32 cellular contexts compared by ENCODE assay signal in the genomic region with DNA sequence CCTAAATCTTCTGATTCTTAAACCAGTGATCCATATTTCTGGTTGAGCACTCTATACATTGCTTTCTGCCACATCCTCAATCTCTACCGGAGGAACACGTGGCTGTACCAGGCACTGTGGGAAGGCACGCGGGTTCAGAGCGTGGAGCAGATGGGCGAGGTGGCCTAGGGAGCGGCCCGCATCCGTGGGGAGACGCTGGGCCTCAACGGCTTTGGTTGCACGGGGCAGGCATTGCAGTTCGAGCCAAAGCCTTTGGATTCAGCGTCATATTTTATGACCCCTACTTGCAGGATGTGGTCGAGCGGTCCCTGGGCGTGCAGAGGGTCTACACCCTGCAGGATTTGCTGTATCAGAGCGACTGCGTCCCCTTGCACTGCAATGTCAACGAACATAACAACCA.
"Had no signal": no experiment of that assay in that cellular context is flagged by ENCODE, and none has a peak within 500 bp of the region (broad histone marks: within the 10 kb centered on the region; RNA-seq: fewer than 3 reads in every experiment).

No MANE protein-coding gene starts in this region.

- H3K36me3 Mint-ChIP-seq: activated naive CD4-positive, alpha-beta T cell treated with anti-CD3 and anti-CD28 coated beads, Interleukin-2, amount 50 U/mL, for 24 hours; activated naive CD8-positive, alpha-beta T cell treated with anti-CD3 and anti-CD28 coated beads, Interleukin-2, amount 10 ng/mL, durations not matched to agents 7 days and 5 days had no signal

- H3K36me3 ChIP-seq: ascending aorta, breast epithelium had no signal

- ATAC-seq: activated CD8-positive, alpha-beta T cell treated with anti-CD3 and anti-CD28 coated beads for 36 hours; PC-3 had no signal

- H3K27ac Mint-ChIP-seq: activated CD4-positive, alpha-beta T cell treated with anti-CD3 and anti-CD28 coated beads, Interleukin-2, amount 10 ng/mL, durations not matched to agents 24 days and 14 days; activated CD8-positive, alpha-beta T cell treated with anti-CD3 and anti-CD28 coated beads for 36 hours; activated naive CD4-positive, alpha-beta T cell treated with anti-CD3 and anti-CD28 coated beads, Interleukin-2, amount 50 U/mL, for 24 hours; activated naive CD8-positive, alpha-beta T cell treated with anti-CD3 and anti-CD28 coated beads, Interleukin-2, amount 10 ng/mL, durations not matched to agents 7 days and 5 days; activated T-cell treated with anti-CD3 and anti-CD28 coated beads, Interleukin-2, amount 50 U/mL, for 24 hours; activated T-helper 2 cell treated with anti-CD3 and anti-CD28 coated beads, Interferon-gamma antibody, Interleukin-2, Interleukin-4, amounts not matched to agents 10 μg/mL and 5 μg/mL and 100 μg/mL, durations not matched to agents 14 hours and 24 hours and 36 hours had no signal

- H3K4me3 ChIP-seq: ascending aorta, breast epithelium had no signal

- H3K4me3 Mint-ChIP-seq: activated CD4-positive, alpha-beta T cell treated with anti-CD3 and anti-CD28 coated beads, Interleukin-2, amount 10 ng/mL, durations not matched to agents 24 days and 14 days; activated CD8-positive, alpha-beta T cell treated with anti-CD3 and anti-CD28 coated beads for 36 hours; activated naive CD4-positive, alpha-beta T cell treated with anti-CD3 and anti-CD28 coated beads, Interleukin-2, amount 50 U/mL, for 24 hours; activated naive CD8-positive, alpha-beta T cell treated with anti-CD3 and anti-CD28 coated beads, Interleukin-2, amount 10 ng/mL, durations not matched to agents 7 days and 5 days; activated T-cell treated with anti-CD3 and anti-CD28 coated beads, Interleukin-2, amount 50 U/mL, for 24 hours had no signal

- H3K4me1 ChIP-seq: ascending aorta, breast epithelium had no signal

- H3K27me3 Mint-ChIP-seq: activated CD4-positive, alpha-beta T cell treated with anti-CD3 and anti-CD28 coated beads, Interleukin-2, amount 10 ng/mL, durations not matched to agents 24 days and 14 days; activated naive CD4-positive, alpha-beta T cell treated with anti-CD3 and anti-CD28 coated beads, Interleukin-2, amount 50 U/mL, for 24 hours; activated naive CD8-positive, alpha-beta T cell treated with anti-CD3 and anti-CD28 coated beads, Interleukin-2, amount 10 ng/mL, durations not matched to agents 7 days and 5 days; activated T-cell treated with anti-CD3 and anti-CD28 coated beads, Interleukin-2, amount 50 U/mL, for 24 hours had no signal

- H3K4me2 ChIP-seq: KMS-11 had no signal

- DNase-seq: activated CD4-positive, alpha-beta T cell treated with anti-CD3 and anti-CD28 coated beads, Interleukin-2, amount 10 ng/mL, durations not matched to agents 24 days and 14 days; activated CD4-positive, alpha-beta T cell treated with anti-CD3 and anti-CD28 coated beads, Interleukin-2, amount 50 U/mL, for 4 hours; activated CD8-positive, alpha-beta T cell treated with anti-CD3 and anti-CD28 coated beads for 36 hours; activated gamma-delta T cell; activated naive CD4-positive, alpha-beta T cell treated with Interleukin-2 at 50 U/mL for 16 hours; activated naive CD8-positive, alpha-beta T cell treated with anti-CD3 and anti-CD28 coated beads, Interleukin-2, amount 10 ng/mL, durations not matched to agents 7 days and 5 days; activated T-cell treated with anti-CD3 and anti-CD28 coated beads, Interleukin-2, amount 50 U/mL, for 24 hours; amygdala; caudate nucleus; MM.1S; MV-4-11; NCI-H1092; NCI-H1436 treated with DMSO at 0.1 percent for 48 hours; NCI-H1694 treated with DMSO at 0.1 percent for 48 hours; NCI-H2029; NCI-H345; NCI-H524 treated with DMSO at 0.1 percent for 48 hours; NCI-H748 treated with DMSO at 0.1 percent for 48 hours; NK-92 treated with Interleukin-12 subunit alpha and Interleukin-12 subunit beta, amount 100 ng/mL, for 24 hours; PC-3; Right ventricle myocardium superior; SW 1271; T-helper 1 cell; T1000 had no signal

- H3K9ac ChIP-seq: KMS-11 had no signal

- H3K27ac ChIP-seq: ascending aorta, breast epithelium, KMS-11, RWPE1 had no signal

- H3K4me1 Mint-ChIP-seq: activated CD4-positive, alpha-beta T cell treated with anti-CD3 and anti-CD28 coated beads, Interleukin-2, amount 10 ng/mL, durations not matched to agents 24 days and 14 days; activated naive CD4-positive, alpha-beta T cell treated with anti-CD3 and anti-CD28 coated beads, Interleukin-2, amount 50 U/mL, for 24 hours; activated naive CD8-positive, alpha-beta T cell treated with anti-CD3 and anti-CD28 coated beads, Interleukin-2, amount 10 ng/mL, durations not matched to agents 7 days and 5 days had no signal

- FAIRE-seq: RCC 7860, TTC549 had no signal

- H3K9me3 ChIP-seq: ascending aorta, breast epithelium had no signal

- H3K9me3 Mint-ChIP-seq: activated CD4-positive, alpha-beta T cell treated with anti-CD3 and anti-CD28 coated beads, Interleukin-2, amount 10 ng/mL, durations not matched to agents 24 days and 14 days; activated CD8-positive, alpha-beta T cell treated with anti-CD3 and anti-CD28 coated beads for 36 hours; activated naive CD4-positive, alpha-beta T cell treated with anti-CD3 and anti-CD28 coated beads, Interleukin-2, amount 50 U/mL, for 24 hours; activated T-helper 2 cell treated with anti-CD3 and anti-CD28 coated beads, Interferon-gamma antibody, Interleukin-2, Interleukin-4, amounts not matched to agents 10 μg/mL and 5 μg/mL and 100 μg/mL, durations not matched to agents 14 hours and 24 hours and 36 hours had no signal

- H3K27me3 ChIP-seq: ascending aorta, breast epithelium had no signal
